In the genomic region with DNA sequence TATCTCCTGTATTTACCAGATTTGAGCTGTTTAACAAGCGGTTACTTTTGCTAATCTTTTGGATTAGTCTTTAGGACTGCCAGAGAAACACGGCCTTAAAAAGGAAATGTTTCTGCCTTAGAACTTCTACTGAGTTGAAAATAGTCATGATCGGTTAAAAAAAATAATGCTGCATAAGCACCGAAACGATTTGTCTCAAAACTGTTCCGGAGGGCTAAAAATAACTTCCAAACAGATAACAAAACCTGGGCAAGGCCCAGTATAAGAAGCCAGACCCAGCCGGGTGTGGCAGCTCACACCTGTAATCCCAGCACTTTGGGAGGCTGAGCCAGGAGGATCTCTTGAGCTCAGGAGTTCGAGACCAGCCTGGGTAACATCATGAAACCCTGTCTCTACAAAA, we compare ENCODE assay signal across 16 cellular contexts. TPM values are rescaled to one million over a fixed set of nuclear protein-coding genes. Genes with fewer than 3 reads are reported as not detected.
DNase-seq lines count a peak whose midpoint lies in the region; ATAC-seq and TF ChIP-seq lines count a peak whose summit lies in the region.
"Had no signal": no experiment of that assay in that cellular context is flagged by ENCODE, and none has a peak within 500 bp of the region (broad histone marks: within the 10 kb centered on the region; RNA-seq: fewer than 3 reads in every experiment).

No MANE protein-coding gene starts in this region.

- H3K9me3 ChIP-seq in right atrium auricular region (no peaks in the 10 kb centered on the region), thoracic aorta (no peaks in the 10 kb centered on the region), WERI-Rb-1 (ENCODE audit: severe bottlenecking) (no peaks in the 10 kb centered on the region)
- H3K9me3 ChIP-seq: BLaER1 treated with 17β-estradiol and CSF1 and Interleukin-3, amounts not matched to agents 10 nM and 100 nM had no signal

- H3K4me3 ChIP-seq in right atrium auricular region = no peak overlapping the region
- H3K4me3 ChIP-seq in fibroblast of villous mesenchyme (ENCODE audit: low read depth, low read length) = no peak overlapping the region
- H3K4me3 ChIP-seq in thoracic aorta = no peak overlapping the region
- H3K4me3 ChIP-seq in WERI-Rb-1 (ENCODE audit: low read depth, low read length) = no peak overlapping the region
- H3K4me3 ChIP-seq: BLaER1 treated with 17β-estradiol and CSF1 and Interleukin-3, amounts not matched to agents 10 nM and 100 nM had no signal

- H3K27me3 ChIP-seq in right atrium auricular region (no peaks in the 10 kb centered on the region), thoracic aorta (replicated peaks; ENCODE audit: insufficient read depth) (no peaks in the 10 kb centered on the region), WERI-Rb-1 (ENCODE audit: insufficient read depth, low read depth, severe bottlenecking) (no peaks in the 10 kb centered on the region)
- H3K27me3 ChIP-seq: BLaER1 treated with 17β-estradiol and CSF1 and Interleukin-3, amounts not matched to agents 10 nM and 100 nM had no signal

- intact Hi-C loops in Right ventricle myocardium superior (cut with DNase I) = no loop called here

- POLR2A ChIA-PET in RWPE1 (lab: Yijun Ruan, JAX; ENCODE audit: low non-redundant PET) = no interaction called here

- H3K4me1 ChIP-seq in right atrium auricular region (peaks cover 0 to 14% of the 10 kb centered on the region in 2 donors), thoracic aorta (ENCODE audit: control insufficient read depth in 1 of 2, low read depth in 2 of 2) (peaks cover 10 to 27% of the 10 kb centered on the region in 2 donors)

- TF ChIP-seq CTCF in right atrium auricular region (IDR thresholded peaks at IDR 0.05) = no peak
- TF ChIP-seq CTCF in RWPE1 (conservative IDR thresholded peaks at IDR 0.05; ENCODE audit: low read depth) = no peak
- no peak for TF ChIP-seq CTCF in fibroblast of villous mesenchyme (IDR thresholded peaks at IDR 0.05; ENCODE audit: insufficient read depth, low read depth, low read length)
- no peak for TF ChIP-seq CTCF in thoracic aorta (IDR thresholded peaks at IDR 0.05)
- no peak for TF ChIP-seq CTCF in WERI-Rb-1 (IDR thresholded peaks at IDR 0.05; ENCODE audit: low read depth, low read length)

- DNase-seq in Right ventricle myocardium superior = peak; percentile 13
- DNase-seq in right atrium auricular region (ENCODE audit: low spot score) = no peak
- no peak for DNase-seq in RWPE1 (ENCODE audit: low spot score)
- DNase-seq in fibroblast of villous mesenchyme (ENCODE audit: low read depth) = peak; percentile 65
- DNase-seq in thoracic aorta (ENCODE audit: low spot score) = no peak
- DNase-seq in SIG-M5 treated with dmso at 0.1 percent for 504 hours (lab: John Stamatoyannopoulos, UW; ENCODE audit: unreplicated experiment) = no peak
- DNase-seq in WERI-Rb-1 = no peak
- DNase-seq: 8988T, GF-D8, GOT3, NCI-H1417, NCI-H187 treated with DMSO at 0.1 percent for 48 hours, NCI-H69 had no signal

- H3K27ac ChIP-seq in right atrium auricular region (peak overlapping the region in 1 of 2 donors; percentile 4), RWPE1 (peak overlapping the region; percentile 19; the same call in 1 of the 2 replicates), thoracic aorta (peak overlapping the region; percentile 90 to 94), WERI-Rb-1 (no peak overlapping the region)
- H3K27ac ChIP-seq: BLaER1 treated with 17β-estradiol and CSF1 and Interleukin-3, amounts not matched to agents 10 nM and 100 nM; HL-60 had no signal

- ATAC-seq in Right ventricle myocardium superior (ENCODE audit: poor library complexity) (no peak), thoracic aorta (ENCODE audit: insufficient number of reproducible peaks, low FRiP score, low read depth) (no peak), HG03196 (IDR thresholded peaks at IDR 0.05; ENCODE audit: unreplicated experiment) (no peak)

- H3K36me3 ChIP-seq in right atrium auricular region (no peaks in the 10 kb centered on the region), thoracic aorta (no peaks in the 10 kb centered on the region), WERI-Rb-1 (no peaks in the 10 kb centered on the region)
- H3K36me3 ChIP-seq: BLaER1 treated with 17β-estradiol and CSF1 and Interleukin-3, amounts not matched to agents 10 nM and 100 nM had no signal

- CTCF ChIA-PET in RWPE1 (lab: Yijun Ruan, JAX) = no interaction called here

RNA-seq across cellular contexts. Expression of gene FAM220A, which starts 33.0 kb away (rescaled TPM):
- total RNA-seq in Right ventricle myocardium superior (31.8 TPM), right atrium auricular region (10 to 100 TPM; 18.8 to 25.4 TPM), fibroblast of villous mesenchyme (15.5 and 22.9 TPM in 2 replicates), thoracic aorta (10 to 100 TPM; 13.9 to 30.1 TPM)

RNA-seq across cellular contexts. Expression of gene CYTH3, which starts 43.4 kb away (rescaled TPM):
- total RNA-seq in Right ventricle myocardium superior (25.6 TPM), right atrium auricular region (10 to 100 TPM; 27.2 to 34.0 TPM), fibroblast of villous mesenchyme (33.2 and 36.1 TPM in 2 replicates), thoracic aorta (10 to 100 TPM; 83.8 to 89.4 TPM)

RNA-seq across cellular contexts. Expression of gene RAC1, which starts 58.5 kb away (rescaled TPM):
- total RNA-seq in Right ventricle myocardium superior = 124 TPM
- total RNA-seq in right atrium auricular region = 100 to 1,000 TPM in 1 of 2 donors, 10 to 100 TPM in 1; 87.8 to 109 TPM
- total RNA-seq in fibroblast of villous mesenchyme = 58.6 and 66.9 TPM in 2 replicates
- total RNA-seq in thoracic aorta = 100 to 1,000 TPM; 125 to 163 TPM

Comparison
In these comparisons a context has a peak if more than half of its experiments do, and no peak if none do; other contexts are left out.
1. DNase-seq: peak in Right ventricle myocardium superior (single experiment) and fibroblast of villous mesenchyme (single experiment); none in right atrium auricular region (single experiment), RWPE1 (single experiment), thoracic aorta (single experiment), SIG-M5 treated with dmso at 0.1 percent for 504 hours (single experiment) and WERI-Rb-1 (single experiment).